17 cellular contexts compared by ENCODE assay signal in genomic region chr2:67839668-67840067, GRCh38.
"Had no signal": no experiment of that assay in that cellular context is flagged by ENCODE, and none has a peak within 500 bp of the region (broad histone marks: within the 10 kb centered on the region; RNA-seq: fewer than 3 reads in every experiment).

No MANE protein-coding gene starts in this region.

- H3K4me3 ChIP-seq: colonic mucosa, heart right ventricle, lung, prostate gland, thyroid gland had no signal

- H3K27ac ChIP-seq: colonic mucosa, heart right ventricle, prostate gland, thyroid gland had no signal

- H3K4me1 Mint-ChIP-seq: activated CD4-positive, alpha-beta T cell treated with anti-CD3 and anti-CD28 coated beads, Interleukin-2, amount 10 ng/mL, durations not matched to agents 24 days and 14 days; activated CD8-positive, alpha-beta memory T cell treated with anti-CD3 and anti-CD28 coated beads, Interleukin-2, amount 10 ng/mL, durations not matched to agents 7 days and 5 days; activated naive CD4-positive, alpha-beta T cell treated with anti-CD3 and anti-CD28 coated beads, Interleukin-2, amount 50 U/mL, for 24 hours; naive thymus-derived CD8-positive, alpha-beta T cell had no signal

- H3K36me3 ChIP-seq: colonic mucosa, heart right ventricle, prostate gland, thyroid gland had no signal

- H3K9me3 Mint-ChIP-seq: activated CD4-positive, alpha-beta T cell treated with anti-CD3 and anti-CD28 coated beads, Interleukin-2, amount 10 ng/mL, durations not matched to agents 24 days and 14 days; activated CD8-positive, alpha-beta T cell treated with anti-CD3 and anti-CD28 coated beads for 36 hours; activated naive CD4-positive, alpha-beta T cell treated with anti-CD3 and anti-CD28 coated beads, Interleukin-2, amount 50 U/mL, for 24 hours; activated T-helper 1 cell treated with anti-CD3 and anti-CD28 coated beads, Interleukin-12 subunit alpha, Interleukin-12 subunit beta, Interleukin-2, Interleukin-4 antibody, amounts not matched to agents 30 ng/mL and 10 ng/mL and 1 ng/mL, durations not matched to agents 14 hours and 24 hours and 36 hours; naive thymus-derived CD8-positive, alpha-beta T cell had no signal

- H3K36me3 Mint-ChIP-seq: activated CD8-positive, alpha-beta memory T cell treated with anti-CD3 and anti-CD28 coated beads, Interleukin-2, amount 10 ng/mL, durations not matched to agents 7 days and 5 days; activated naive CD4-positive, alpha-beta T cell treated with anti-CD3 and anti-CD28 coated beads, Interleukin-2, amount 50 U/mL, for 24 hours; naive thymus-derived CD8-positive, alpha-beta T cell had no signal

- H3K9me3 ChIP-seq: colonic mucosa, heart right ventricle, prostate gland, thyroid gland had no signal

- ATAC-seq: activated CD8-positive, alpha-beta memory T cell treated with anti-CD3 and anti-CD28 coated beads, Interleukin-2, amount 10 ng/mL, durations not matched to agents 7 days and 5 days; activated CD8-positive, alpha-beta T cell treated with anti-CD3 and anti-CD28 coated beads for 36 hours; naive thymus-derived CD8-positive, alpha-beta T cell had no signal

- H3K27ac Mint-ChIP-seq: activated CD4-positive, alpha-beta T cell treated with anti-CD3 and anti-CD28 coated beads, Interleukin-2, amount 10 ng/mL, durations not matched to agents 24 days and 14 days; activated CD8-positive, alpha-beta memory T cell treated with anti-CD3 and anti-CD28 coated beads, Interleukin-2, amount 10 ng/mL, durations not matched to agents 7 days and 5 days; activated CD8-positive, alpha-beta T cell treated with anti-CD3 and anti-CD28 coated beads for 36 hours; activated naive CD4-positive, alpha-beta T cell treated with anti-CD3 and anti-CD28 coated beads, Interleukin-2, amount 50 U/mL, for 24 hours; activated T-helper 1 cell treated with anti-CD3 and anti-CD28 coated beads, Interleukin-12 subunit alpha, Interleukin-12 subunit beta, Interleukin-2, Interleukin-4 antibody, amounts not matched to agents 30 ng/mL and 10 ng/mL and 1 ng/mL, durations not matched to agents 14 hours and 24 hours and 36 hours; naive thymus-derived CD8-positive, alpha-beta T cell had no signal

- H3K4me3 Mint-ChIP-seq: activated CD4-positive, alpha-beta T cell treated with anti-CD3 and anti-CD28 coated beads, Interleukin-2, amount 10 ng/mL, durations not matched to agents 24 days and 14 days; activated CD8-positive, alpha-beta memory T cell treated with anti-CD3 and anti-CD28 coated beads, Interleukin-2, amount 10 ng/mL, durations not matched to agents 7 days and 5 days; activated CD8-positive, alpha-beta T cell treated with anti-CD3 and anti-CD28 coated beads for 36 hours; activated naive CD4-positive, alpha-beta T cell treated with anti-CD3 and anti-CD28 coated beads, Interleukin-2, amount 50 U/mL, for 24 hours; activated T-helper 1 cell treated with anti-CD3 and anti-CD28 coated beads, Interleukin-12 subunit alpha, Interleukin-12 subunit beta, Interleukin-2, Interleukin-4 antibody, amounts not matched to agents 30 ng/mL and 10 ng/mL and 1 ng/mL, durations not matched to agents 14 hours and 24 hours and 36 hours; naive thymus-derived CD8-positive, alpha-beta T cell had no signal

- H3K4me1 ChIP-seq: colonic mucosa, heart right ventricle, prostate gland, thyroid gland had no signal

- DNase-seq: activated CD8-positive, alpha-beta memory T cell treated with anti-CD3 and anti-CD28 coated beads, Interleukin-2, amount 10 ng/mL, durations not matched to agents 7 days and 5 days; activated CD8-positive, alpha-beta T cell treated with anti-CD3 and anti-CD28 coated beads for 36 hours; activated gamma-delta T cell treated with Interleukin-2 at 50 U/mL for 16 hours; activated T-cell treated with anti-CD3 and anti-CD28 coated beads for 4 hours; aorta; central memory CD4-positive, alpha-beta T cell; colonic mucosa; naive thymus-derived CD8-positive, alpha-beta T cell; stimulated activated CD4-positive, alpha-beta T cell treated with anti-CD3 and anti-CD28 coated beads, Interleukin-4, amount 100 ng/mL, for 24 hours; stimulated activated naive CD4-positive, alpha-beta T cell treated with Interleukin-2 at 50 U/mL for 16 hours; thyroid gland had no signal
